Comparison of ENCODE assay signal across 16 cellular contexts in the genomic region with DNA sequence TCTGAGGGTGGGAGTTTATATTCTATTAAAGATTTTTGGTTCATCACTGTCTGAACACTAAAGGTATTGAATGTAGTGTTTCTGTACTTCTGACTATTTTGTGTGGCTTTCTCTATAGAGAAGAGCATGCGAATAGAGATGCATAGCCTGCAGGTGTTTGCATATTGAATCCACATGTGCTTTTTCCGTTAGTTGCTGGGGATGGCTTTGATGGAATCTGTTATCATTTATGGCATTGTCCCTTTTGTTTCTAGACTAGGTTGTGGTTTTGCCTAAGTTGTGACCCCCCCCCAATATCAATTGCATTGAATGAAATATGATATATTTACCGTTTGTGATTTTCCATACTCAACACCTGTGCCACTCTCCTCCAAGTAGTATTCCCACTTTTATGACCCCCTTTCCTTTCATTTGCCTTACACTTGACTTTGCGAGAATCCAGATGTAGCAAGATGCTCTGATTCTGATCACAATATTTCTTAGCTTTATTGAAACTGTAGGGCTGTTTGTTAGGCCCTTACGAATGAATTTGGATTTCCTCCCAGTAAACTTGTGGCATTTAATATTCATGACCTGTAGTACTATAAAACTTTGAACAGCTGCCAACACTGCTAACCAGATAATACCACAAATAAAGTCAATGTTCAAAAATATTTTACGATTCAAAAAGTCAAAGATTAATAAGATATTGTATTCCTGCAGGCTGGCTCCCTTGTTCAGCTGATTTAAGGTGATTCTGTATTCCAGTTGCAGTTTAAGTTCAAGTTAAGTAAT.
"Had no signal": no experiment of that assay in that cellular context is flagged by ENCODE, and none has a peak within 500 bp of the region (broad histone marks: within the 10 kb centered on the region; RNA-seq: fewer than 3 reads in every experiment).

No MANE protein-coding gene starts in this region.

- H3K27ac Mint-ChIP-seq: endodermal cell, immature natural killer cell, neural progenitor cell had no signal

- DNase-seq: activated naive CD4-positive, alpha-beta T cell; activated naive CD8-positive, alpha-beta T cell treated with anti-CD3 and anti-CD28 coated beads, Interleukin-2, amount 10 ng/mL, durations not matched to agents 7 days and 5 days; endodermal cell; gastrocnemius medialis; heart left ventricle; immature natural killer cell; left colon; midbrain; ovary; sigmoid colon; stimulated activated CD4-positive, alpha-beta T cell treated with anti-CD3 and anti-CD28 coated beads, Interleukin-1b, Interleukin-23, amount 100 ng/mL, for 48 hours; stomach; T-helper 9 cell; thyroid gland had no signal

- ATAC-seq: activated CD4-positive, CD25-positive, alpha-beta regulatory T cell treated with anti-CD3 and anti-CD28 coated beads, Interleukin-2, amount 50 U/mL, for 24 hours; gastrocnemius medialis; heart left ventricle; left colon had no signal

- H3K9me3 Mint-ChIP-seq: endodermal cell had no signal

- H3K4me1 Mint-ChIP-seq: activated naive CD8-positive, alpha-beta T cell treated with anti-CD3 and anti-CD28 coated beads, Interleukin-2, amount 10 ng/mL, durations not matched to agents 7 days and 5 days; immature natural killer cell had no signal

- H3K4me3 Mint-ChIP-seq: activated naive CD8-positive, alpha-beta T cell treated with anti-CD3 and anti-CD28 coated beads, Interleukin-2, amount 10 ng/mL, durations not matched to agents 7 days and 5 days; endodermal cell; immature natural killer cell; neural progenitor cell had no signal
